ENCODE assay signal across 11 cellular contexts in the genomic region with DNA sequence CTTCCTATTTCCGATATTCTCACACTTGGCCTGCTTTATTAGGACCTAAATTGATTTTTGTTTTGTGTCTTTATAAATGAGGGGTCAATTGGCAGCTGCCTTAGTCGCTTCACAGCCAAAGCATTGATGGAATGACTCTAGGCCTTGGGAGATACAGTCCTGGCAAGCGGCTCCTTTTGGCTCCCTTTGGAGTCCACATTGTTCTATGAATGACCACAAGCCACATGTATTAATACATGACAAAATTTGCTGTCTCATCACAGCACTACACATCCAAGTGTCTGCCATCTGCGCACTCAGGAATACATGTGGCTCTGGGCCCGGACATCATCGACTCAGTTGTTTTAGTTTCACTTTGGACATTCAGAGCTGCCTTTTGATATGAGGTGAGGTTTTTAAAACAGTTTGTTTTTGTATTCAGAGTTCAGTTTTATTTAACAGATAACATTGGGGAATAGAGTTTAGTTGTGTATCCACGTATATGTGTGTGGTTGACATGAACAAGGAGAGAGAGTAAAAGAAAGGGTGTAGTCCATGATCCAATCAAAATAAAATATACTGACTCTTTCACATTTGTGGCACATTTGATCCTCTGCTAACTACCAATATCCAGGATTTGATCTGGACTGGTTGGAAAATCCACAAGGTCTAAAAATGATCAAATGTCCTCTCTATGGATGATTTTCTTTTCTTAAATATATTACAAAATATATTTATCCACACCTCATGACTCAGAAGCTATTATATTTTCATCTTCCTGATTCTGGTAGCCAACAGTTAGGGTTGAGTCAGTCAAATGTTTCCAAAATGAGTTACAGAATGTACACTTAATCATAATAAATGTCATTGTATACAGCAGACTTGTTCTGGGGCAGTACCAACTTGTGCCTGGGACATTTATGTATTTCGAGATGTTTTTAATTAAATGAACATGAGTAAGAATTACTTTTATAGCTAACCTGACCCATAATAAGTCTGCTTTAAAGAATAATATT.
A peak's percentile ranks its signal among the peaks of the same experiment; 100 is the strongest.
DNase-seq lines count a peak whose midpoint lies in the region; ATAC-seq, FAIRE-seq and TF ChIP-seq lines count a peak whose summit lies in the region.
"Had no signal": no experiment of that assay in that cellular context is flagged by ENCODE, and none has a peak within 500 bp of the region (broad histone marks: within the 10 kb centered on the region; RNA-seq: fewer than 3 reads in every experiment).

No MANE protein-coding gene starts in this region.

- peak overlapping the region; percentile 96 for H3K14ac ChIP-seq in IMR-90 (replicated peaks; ENCODE audit: low read depth, low read length)

- in situ Hi-C loops in IMR-90 (cut with MboI; ENCODE audit: low sequenced_read_pairs) = loop anchor here (5.0 to 25.0 kb wide), 2 partner anchors 99 to 131 kb away; no protein-coding TSS in a partner anchor

- no peaks in the 10 kb centered on the region for H3K9me3 Mint-ChIP-seq in endodermal cell
- H3K9me3 Mint-ChIP-seq: memory B cell; T-helper 2 cell treated with Interferon-gamma antibody and Interleukin-4, amounts not matched to agents 5 μg/mL and 100 μg/mL, for 36 hours had no signal

- TF ChIP-seq CTCF in AG10803 (conservative IDR thresholded peaks at IDR 0.05; ENCODE audit: low read length) = no peak
- no peak for TF ChIP-seq CTCF in IMR-90 (conservative IDR thresholded peaks at IDR 0.05; ENCODE audit: low read depth, low read length)
- no peak for TF ChIP-seq CTCF in breast epithelium (IDR thresholded peaks at IDR 0.05)
- TF ChIP-seq CTCF in OCI-LY7 (conservative IDR thresholded peaks at IDR 0.05; ENCODE audit: low read length) = no peak
- TF ChIP-seq CTCF in D721Med (IDR thresholded peaks at IDR 0.05; ENCODE audit: insufficient read depth, missing control alignments) = no peak
- TF ChIP-seq CTCF in endodermal cell (conservative IDR thresholded peaks at IDR 0.05) = no peak

- peak overlapping the region; percentile 58 for H3K27ac ChIP-seq in IMR-90 (ENCODE audit: insufficient read depth, low read length)
- H3K27ac ChIP-seq in breast epithelium = peak overlapping the region; percentile 68 to 72
- H3K27ac ChIP-seq in OCI-LY7 (ENCODE audit: low read depth, low read length, poor library complexity, severe bottlenecking) = no peak overlapping the region
- H3K27ac ChIP-seq in endodermal cell (ENCODE audit: low read depth, low read length) = no peak overlapping the region

- H3K4me1 Mint-ChIP-seq in endodermal cell = peaks cover 5% of the 10 kb centered on the region
- H3K4me1 Mint-ChIP-seq: memory B cell had no signal

- peak overlapping the region; percentile 48 for H3K4me3 ChIP-seq in AG10803 (ENCODE audit: low read length)
- H3K4me3 ChIP-seq in IMR-90 (ENCODE audit: insufficient read depth, low read depth, low read length) = peak overlapping the region; percentile 18
- H3K4me3 ChIP-seq in breast epithelium = peak overlapping the region; percentile 18 to 56 (median 30)
- H3K4me3 ChIP-seq in OCI-LY7 (ENCODE audit: low read depth, low read length, poor library complexity, severe bottlenecking) = no peak overlapping the region
- H3K4me3 ChIP-seq in endodermal cell (ENCODE audit: low read length) = no peak overlapping the region

- H3K27ac Mint-ChIP-seq in endodermal cell = no peak overlapping the region
- H3K27ac Mint-ChIP-seq: memory B cell; T-helper 2 cell treated with Interferon-gamma antibody and Interleukin-4, amounts not matched to agents 5 μg/mL and 100 μg/mL, for 36 hours had no signal

- H3K27me3 ChIP-seq in IMR-90 (ENCODE audit: control insufficient read depth, insufficient read depth, low read length) (no peaks in the 10 kb centered on the region), breast epithelium (no peaks in the 10 kb centered on the region), endodermal cell (ENCODE audit: control insufficient read depth, insufficient read depth, low read length, poor library complexity, severe bottlenecking) (no peaks in the 10 kb centered on the region)

- H3K23ac ChIP-seq in IMR-90 (ENCODE audit: low read depth, low read length) = peak overlapping the region; percentile 46

- H4K20me1 ChIP-seq in IMR-90 (ENCODE audit: insufficient read depth, low read length) (no peaks in the 10 kb centered on the region), OCI-LY7 (ENCODE audit: insufficient read depth, low read length) (no peaks in the 10 kb centered on the region)

- peak overlapping the region; percentile 37; the same call in 1 of the 2 replicates for H3K56ac ChIP-seq in IMR-90 (ENCODE audit: extremely low read depth, insufficient read depth, low read length)

- H3K4me2 ChIP-seq in IMR-90 (ENCODE audit: low read depth, low read length) (peak overlapping the region; percentile 92), OCI-LY7 (ENCODE audit: low read length) (no peak overlapping the region)

- 86% methylated on average over 1 of the region's 8 CpGs; no CpG with 5 or more reads in 1 of the 2 experiments for WGBS in IMR-90 (ENCODE audit: extremely low coverage in 2 of 2, insufficient read length in 1 of 2), 2 experiments
- 93 to 95% methylated on average over 3 to 7 of the region's 8 CpGs for WGBS in endodermal cell (ENCODE audit: insufficient coverage in 1 of 2, insufficient read length in 1 of 2), 2 experiments

- H3K9me1 ChIP-seq in IMR-90 (ENCODE audit: insufficient read depth, low read length) = peaks cover 17% of the 10 kb centered on the region

- POLR2A ChIA-PET in IMR-90 (lab: Charles Lee; ENCODE audit: unreplicated experiment) = no interaction called here
- POLR2A ChIA-PET in OCI-LY7 (lab: Charles Lee) = interaction anchor here (0.6 kb wide), 1 partner anchor 318 kb away, joined by 3 read pairs; no protein-coding TSS in a partner anchor

- H4K5ac ChIP-seq in IMR-90 (ENCODE audit: low read depth, low read length) = peak overlapping the region; percentile 89

- TF ChIP-seq POLR2A in IMR-90 (IDR thresholded peaks at IDR 0.05; ENCODE audit: low read depth, low read length) = no peak
- TF ChIP-seq POLR2A in breast epithelium (IDR thresholded peaks at IDR 0.05) = no peak

- ATAC-seq in IMR-90 (ENCODE audit: low read depth) = peak; percentile 55

- no peaks in the 10 kb centered on the region for H3K9me3 ChIP-seq in IMR-90 (ENCODE audit: control insufficient read depth, insufficient read depth, low read length)
- no peaks in the 10 kb centered on the region for H3K9me3 ChIP-seq in breast epithelium
- H3K9me3 ChIP-seq in OCI-LY7 (ENCODE audit: low read length) = no peaks in the 10 kb centered on the region
- H3K9me3 ChIP-seq in endodermal cell (ENCODE audit: control insufficient read depth, low read length) = no peaks in the 10 kb centered on the region

- no TSS peak for BruUV-seq in IMR-90 (replicated peaks; lab: Mats Ljungman, UMichigan)
- no TSS peak for BruUV-seq in OCI-LY7 (replicated peaks; lab: Mats Ljungman, UMichigan)

- no peaks in the 10 kb centered on the region for H3K79me2 ChIP-seq in OCI-LY7 (ENCODE audit: insufficient read depth, low read depth, low read length)

- intact Hi-C loops in IMR-90 (cut with micrococcal nuclease) = loop anchor here (5.0 kb wide), 1 partner anchor 99 kb away; no protein-coding TSS in a partner anchor
- intact Hi-C loops in breast epithelium (cut with DNase I; ENCODE audit: low total_unique reads) = no loop called here
- intact Hi-C loops in OCI-LY7 (cut with micrococcal nuclease; ENCODE audit: unreplicated experiment) = no loop called here

- H3K4me1 ChIP-seq in IMR-90 (ENCODE audit: control insufficient read depth, insufficient read depth, low read length) (peaks cover 28% of the 10 kb centered on the region), breast epithelium (no peaks in the 10 kb centered on the region), OCI-LY7 (ENCODE audit: insufficient read depth, low read length, poor library complexity, severe bottlenecking) (no peaks in the 10 kb centered on the region), endodermal cell (ENCODE audit: control insufficient read depth, insufficient read depth, low read length) (no peaks in the 10 kb centered on the region)

- no peak overlapping the region for H3K4me3 Mint-ChIP-seq in endodermal cell
- H3K4me3 Mint-ChIP-seq: memory B cell; T-helper 2 cell treated with Interferon-gamma antibody and Interleukin-4, amounts not matched to agents 5 μg/mL and 100 μg/mL, for 36 hours had no signal

- dilution Hi-C loops in IMR-90 (cut with HindIII; ENCODE audit: low sequenced_read_pairs, unreplicated experiment) = no loop called here

- peak overlapping the region; percentile 53 for H2AK9ac ChIP-seq in IMR-90 (replicated peaks; ENCODE audit: low read depth, low read length, poor library complexity)

- no peak for TF ChIP-seq RAD21 in IMR-90 (IDR thresholded peaks at IDR 0.05; ENCODE audit: low read length)

- CTCF ChIA-PET in IMR-90 (lab: Yijun Ruan, JAX) (interaction anchor here (2.2 kb wide), 1 partner anchor 131 kb away, joined by 7 read pairs; no protein-coding TSS in a partner anchor), OCI-LY7 (lab: Charles Lee; ENCODE audit: unreplicated experiment) (no interaction called here)

- H2BK15ac ChIP-seq in IMR-90 (ENCODE audit: low read depth, low read length) = peak overlapping the region; percentile 67; the same call in 2 of the 3 replicates

- no peak for FAIRE-seq in D721Med (lab: Jason Lieb, UNC)
- FAIRE-seq: G401.6 had no signal

- DNase-seq in AG10803 (ENCODE audit: low read depth) = peak; percentile 98
- DNase-seq in IMR-90 = peak; percentile 81
- peak in 1 of 2 donors; percentile 68 for DNase-seq in breast epithelium (ENCODE audit: low spot score in 2 of 2)
- DNase-seq in medulla oblongata (ENCODE audit: extremely low spot score) = peak; percentile 41
- no peak for DNase-seq in COR-L47 (lab: John Stamatoyannopoulos, UW)
- DNase-seq in OCI-LY7 (ENCODE audit: low spot score) = no peak
- no peak for DNase-seq in D721Med (ENCODE audit: insufficient read length, low spot score)
- no peak for DNase-seq in endodermal cell

- H3K18ac ChIP-seq in IMR-90 (ENCODE audit: low read depth, low read length) = peak overlapping the region; percentile 94

- peaks cover 3 to 14% of the 10 kb centered on the region in 2 experiments; a peak in 2 of 4 replicates for H3K79me1 ChIP-seq in IMR-90 (ENCODE audit: low read depth in 1 of 2, low read length in 2 of 2)

- H2AK5ac ChIP-seq in IMR-90 (ENCODE audit: low read depth, low read length) = peak overlapping the region; percentile 81

- no peaks in the 10 kb centered on the region for H3K9me2 ChIP-seq in OCI-LY7 (ENCODE audit: insufficient read depth, low read length)

- H3K36me3 ChIP-seq in IMR-90 (ENCODE audit: control insufficient read depth, insufficient read depth, low read length) (no peaks in the 10 kb centered on the region), breast epithelium (no peaks in the 10 kb centered on the region), OCI-LY7 (ENCODE audit: insufficient read depth, low read length) (no peaks in the 10 kb centered on the region), endodermal cell (ENCODE audit: control insufficient read depth, insufficient read depth, low read length) (no peaks in the 10 kb centered on the region)

- H3K9ac ChIP-seq in IMR-90 (ENCODE audit: low read depth, low read length) (peak overlapping the region; percentile 67; the same call in 1 of the 2 replicates), endodermal cell (ENCODE audit: extremely low read depth, low read length, poor library complexity, severe bottlenecking) (no peak overlapping the region)

- peak overlapping the region; percentile 91 for H2BK5ac ChIP-seq in IMR-90 (ENCODE audit: low read depth, low read length, poor library complexity, severe bottlenecking)

- H2AFZ ChIP-seq in IMR-90 (replicated peaks; ENCODE audit: low read length, poor library complexity) (peak overlapping the region; percentile 73), OCI-LY7 (ENCODE audit: low read length) (no peak overlapping the region)

- H3K4ac ChIP-seq in IMR-90 (ENCODE audit: low read depth, low read length) = peak overlapping the region; percentile 87

- H4K8ac ChIP-seq in IMR-90 (ENCODE audit: low read depth in 2 of 2, low read length in 2 of 2) = peak overlapping the region; percentile 4 to 95; a peak in 3 of 4 replicates

- peaks cover 11% of the 10 kb centered on the region for H3K27me3 Mint-ChIP-seq in endodermal cell (ENCODE audit: insufficient read depth)

- H2BK20ac ChIP-seq in IMR-90 (ENCODE audit: low read depth, low read length) = peak overlapping the region; percentile 77

- no peaks in the 10 kb centered on the region for H3K36me3 Mint-ChIP-seq in endodermal cell (ENCODE audit: low read depth)
- H3K36me3 Mint-ChIP-seq: memory B cell had no signal

- H4K91ac ChIP-seq in IMR-90 (ENCODE audit: insufficient read depth, low read depth, low read length) = peak overlapping the region; percentile 64

- H2BK120ac ChIP-seq in IMR-90 (ENCODE audit: low read depth, low read length) = peak overlapping the region; percentile 96

Comparison
In these comparisons a context has a peak if more than half of its experiments do, and no peak if none do; other contexts are left out.
1. DNase-seq: peak in AG10803 (single experiment), IMR-90 (single experiment) and medulla oblongata (single experiment); none in COR-L47 (single experiment), OCI-LY7 (single experiment), D721Med (single experiment) and endodermal cell (single experiment).
2. H3K4me3 ChIP-seq: peak in AG10803 (single experiment), IMR-90 (single experiment) and breast epithelium (3 of 3); none in OCI-LY7 (single experiment) and endodermal cell (single experiment).
3. H3K27ac ChIP-seq: peak in IMR-90 (single experiment) and breast epithelium (2 of 2); none in OCI-LY7 (single experiment) and endodermal cell (single experiment).